In the genomic region with DNA sequence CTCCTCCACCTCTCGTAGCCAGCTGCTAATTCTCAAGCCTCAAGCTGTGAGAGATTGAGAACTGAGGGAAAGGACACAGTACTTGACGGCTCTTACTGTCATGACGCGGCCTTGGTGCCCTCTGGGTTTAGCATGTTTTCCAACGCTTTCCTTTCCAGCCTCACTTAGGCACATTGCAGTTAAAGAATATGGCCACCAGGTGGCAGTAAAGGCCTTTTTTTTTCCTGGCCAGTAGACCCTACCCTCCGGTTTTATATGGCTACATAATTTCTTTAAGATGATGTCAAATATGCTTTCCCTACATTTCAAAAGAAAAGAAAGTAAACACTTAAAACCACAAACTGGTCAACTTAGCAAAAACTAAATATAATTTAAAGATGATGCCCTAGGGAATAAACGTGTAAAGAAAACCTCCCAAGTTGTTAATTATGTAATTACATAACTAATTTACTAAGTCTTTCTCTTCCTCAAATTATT, we compare ENCODE assay signal across 8 cellular contexts. TPM values are rescaled to one million over a fixed set of nuclear protein-coding genes. Genes with fewer than 3 reads are reported as not detected.
DNase-seq lines count a peak whose midpoint lies in the region; ATAC-seq lines count a peak whose summit lies in the region.

No MANE protein-coding gene starts in this region.

- H3K36me3 ChIP-seq in CD8-positive, alpha-beta memory T cell (ENCODE audit: insufficient read depth, low read length): peaks cover 8% of the 10 kb centered on the region

- CTCF ChIA-PET in CD8-positive, alpha-beta memory T cell (lab: Charles Lee): interaction anchor here (0.9 to 1.6 kb wide), 4 partner anchors 9 to 677 kb away, joined by 4 to 18 read pairs (median 8); a partner anchor contains a TSS

- peak overlapping the region in 4 of 8 donors; percentile 11 to 66 (median 41) for H3K27ac Mint-ChIP-seq in CD8-positive, alpha-beta memory T cell
- H3K27ac Mint-ChIP-seq in memory B cell: peak overlapping the region; percentile 98
- H3K27ac Mint-ChIP-seq in stimulated activated naive B cell treated with anti-CD40 and anti-IgM and Interleukin-4, amounts not matched to agents 10 μg/mL and 1 μg/mL and 100 μg/mL, for 72 hours: peak overlapping the region; percentile 92

- POLR2A ChIA-PET in CD8-positive, alpha-beta memory T cell (lab: Charles Lee): interaction anchor here (0.6 kb wide), 1 partner anchor 28 kb away, joined by 3 read pairs; no protein-coding TSS in a partner anchor

- H3K27me3 ChIP-seq in CD8-positive, alpha-beta memory T cell (ENCODE audit: insufficient read depth, low read length, poor library complexity, severe bottlenecking): no peaks in the 10 kb centered on the region

- DNase-seq in CD8-positive, alpha-beta memory T cell: peak; percentile 30 to 64 (median 61)
- DNase-seq in NCI-H524 (lab: John Stamatoyannopoulos, UW): peak; percentile 67 to 77
- peak; percentile 19 for DNase-seq in activated CD4-positive, alpha-beta T cell treated with anti-CD3 and anti-CD28 coated beads for 1 hour
- DNase-seq in ecto neural progenitor cell (ENCODE audit: low spot score): peak; percentile 75
- DNase-seq in memory B cell (ENCODE audit: low spot score in 2 of 2): peak; percentile 65 to 75
- no peak for DNase-seq in stimulated activated naive B cell treated with anti-CD40 and anti-IgM and Interleukin-4, amounts not matched to agents 10 μg/mL and 1 μg/mL and 100 μg/mL, for 72 hours

- H3K36me3 Mint-ChIP-seq in CD8-positive, alpha-beta memory T cell: peaks cover 0 to 43% (median 4%) of the 10 kb centered on the region in 3 donors
- H3K36me3 Mint-ChIP-seq in memory B cell: peaks cover 13% of the 10 kb centered on the region
- peaks cover 15 to 26% of the 10 kb centered on the region in 2 donors for H3K36me3 Mint-ChIP-seq in stimulated activated naive B cell treated with anti-CD40 and anti-IgM and Interleukin-4, amounts not matched to agents 10 μg/mL and 1 μg/mL and 100 μg/mL, for 72 hours

- H3K9me3 Mint-ChIP-seq in CD8-positive, alpha-beta memory T cell: no peaks in the 10 kb centered on the region
- no peaks in the 10 kb centered on the region for H3K9me3 Mint-ChIP-seq in memory B cell
- H3K9me3 Mint-ChIP-seq in stimulated activated naive B cell treated with anti-CD40 and anti-IgM and Interleukin-4, amounts not matched to agents 10 μg/mL and 1 μg/mL and 100 μg/mL, for 72 hours: peaks cover 0 to 4% of the 10 kb centered on the region in 2 donors

- H3K27ac ChIP-seq in CD8-positive, alpha-beta memory T cell (ENCODE audit: low read depth, low read length): no peak overlapping the region

- no peaks in the 10 kb centered on the region for H3K4me1 ChIP-seq in CD8-positive, alpha-beta memory T cell (ENCODE audit: insufficient read depth, low read length)

- H3K4me3 ChIP-seq in CD8-positive, alpha-beta memory T cell (ENCODE audit: low read length): no peak overlapping the region

- H3K27me3 Mint-ChIP-seq in CD8-positive, alpha-beta memory T cell: no peaks in the 10 kb centered on the region
- H3K27me3 Mint-ChIP-seq in memory B cell: no peaks in the 10 kb centered on the region
- no peaks in the 10 kb centered on the region for H3K27me3 Mint-ChIP-seq in stimulated activated naive B cell treated with anti-CD40 and anti-IgM and Interleukin-4, amounts not matched to agents 10 μg/mL and 1 μg/mL and 100 μg/mL, for 72 hours

- ATAC-seq in HG03139 (IDR thresholded peaks at IDR 0.05; ENCODE audit: unreplicated experiment) (peak; percentile 35), memory B cell (ENCODE audit: low read depth) (peak; percentile 11), HG03025 (IDR thresholded peaks at IDR 0.05; ENCODE audit: low FRiP score, unreplicated experiment) (no peak)
- peak; percentile 17 to 19 for ATAC-seq in stimulated activated naive B cell treated with anti-CD40 and anti-IgM and Interleukin-4, amounts not matched to agents 10 μg/mL and 1 μg/mL and 100 μg/mL, for 72 hours (replicated peaks)

- H3K9me3 ChIP-seq in CD8-positive, alpha-beta memory T cell (ENCODE audit: low read length): no peaks in the 10 kb centered on the region

- H3K4me3 Mint-ChIP-seq in CD8-positive, alpha-beta memory T cell: no peak overlapping the region
- peak overlapping the region; percentile 60 for H3K4me3 Mint-ChIP-seq in memory B cell
- H3K4me3 Mint-ChIP-seq in stimulated activated naive B cell treated with anti-CD40 and anti-IgM and Interleukin-4, amounts not matched to agents 10 μg/mL and 1 μg/mL and 100 μg/mL, for 72 hours: peak overlapping the region in 1 of 2 donors; percentile 61

- peaks cover 9 to 12% (median 10%) of the 10 kb centered on the region in 3 donors for H3K4me1 Mint-ChIP-seq in CD8-positive, alpha-beta memory T cell
- H3K4me1 Mint-ChIP-seq in memory B cell: peaks cover 43% of the 10 kb centered on the region
- peaks cover 43 to 65% of the 10 kb centered on the region in 2 donors for H3K4me1 Mint-ChIP-seq in stimulated activated naive B cell treated with anti-CD40 and anti-IgM and Interleukin-4, amounts not matched to agents 10 μg/mL and 1 μg/mL and 100 μg/mL, for 72 hours

RNA-seq across cellular contexts. Expression of a gene that starts 56.8 kb away (rescaled TPM):
- 100 to 1,000 TPM; 134 to 140 TPM for total RNA-seq in CD8-positive, alpha-beta memory T cell
- polyA plus RNA-seq in CD8-positive, alpha-beta memory T cell: 159 TPM
